9 cellular contexts compared by ENCODE assay signal in the genomic region with DNA sequence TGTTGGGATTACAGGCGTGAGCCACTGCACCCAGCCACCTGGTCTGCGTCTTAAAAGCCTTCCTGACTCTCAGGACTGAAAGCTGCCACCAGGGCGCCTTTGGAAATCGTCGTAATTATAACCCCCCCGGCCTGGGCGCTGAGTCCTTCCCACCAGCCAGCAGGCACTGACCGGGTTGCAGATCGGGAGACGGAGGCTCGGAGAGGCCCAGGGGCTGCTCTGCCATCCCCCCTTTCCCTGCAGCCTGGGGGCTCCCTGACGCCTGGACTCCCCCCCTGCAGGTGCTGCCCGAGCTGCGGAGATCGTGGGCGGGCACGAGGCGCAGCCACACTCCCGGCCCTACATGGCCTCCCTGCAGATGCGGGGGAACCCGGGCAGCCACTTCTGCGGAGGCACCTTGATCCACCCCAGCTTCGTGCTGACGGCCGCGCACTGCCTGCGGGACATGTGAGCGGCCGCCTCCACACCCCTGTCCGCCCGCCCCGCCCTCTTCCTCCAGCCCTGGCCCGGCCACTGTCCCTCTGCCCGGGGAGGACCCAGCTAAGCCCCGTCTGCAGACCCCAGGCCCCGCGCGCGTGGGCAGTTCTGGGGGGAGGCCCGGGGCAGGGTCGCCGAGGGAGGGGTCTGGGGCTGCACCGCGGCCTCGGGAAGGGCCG. TPM values are rescaled to one million over a fixed set of nuclear protein-coding genes. Genes with fewer than 3 reads are reported as not detected.
DNase-seq lines count a peak whose midpoint lies in the region; ATAC-seq, FAIRE-seq and TF ChIP-seq lines count a peak whose summit lies in the region.
"Had no signal": no experiment of that assay in that cellular context is flagged by ENCODE, and none has a peak within 500 bp of the region (broad histone marks: within the 10 kb centered on the region; RNA-seq: fewer than 3 reads in every experiment).

No MANE protein-coding gene starts in this region.

- H3K4me3 ChIP-seq in NT2/D1 (ENCODE audit: insufficient read length, low read depth) (peak overlapping the region; percentile 37), prostate gland (peak overlapping the region; percentile 3 to 21)

- peak overlapping the region; percentile 76 for H3K9ac ChIP-seq in NT2/D1 (ENCODE audit: insufficient read length, low read depth)

- DNase-seq in GM03348 (ENCODE audit: low spot score), result peak; percentile 27
- no peak for DNase-seq in NT2/D1 (ENCODE audit: low read depth, low spot score)
- DNase-seq in foreskin keratinocyte, result no peak
- no peak for DNase-seq in prostate gland (ENCODE audit: low spot score)
- DNase-seq in stimulated activated CD4-positive, alpha-beta T cell treated with anti-CD3 and anti-CD28 coated beads, Interleukin-2, amount 100 ng/mL, for 24 hours, result no peak
- DNase-seq in HCEC 1CT, result no peak
- DNase-seq in HTR-8/SVneo (ENCODE audit: insufficient read length, low spot score), result no peak
- DNase-seq: NCI-H526 treated with DMSO at 0.1 percent for 48 hours had no signal

- TF ChIP-seq POLR2A in prostate gland (IDR thresholded peaks at IDR 0.05), result no peak

- H3K36me3 ChIP-seq in NT2/D1 (ENCODE audit: insufficient read depth, insufficient read length, low read length), result no peaks in the 10 kb centered on the region
- no peaks in the 10 kb centered on the region for H3K36me3 ChIP-seq in prostate gland

- no peak for FAIRE-seq in HTR-8/SVneo (lab: Jason Lieb, UNC)

- peaks cover 18% of the 10 kb centered on the region for H3K4me1 ChIP-seq in NT2/D1 (ENCODE audit: insufficient read depth, insufficient read length)
- no peaks in the 10 kb centered on the region for H3K4me1 ChIP-seq in foreskin keratinocyte
- H3K4me1 ChIP-seq in prostate gland (replicated peaks), result no peaks in the 10 kb centered on the region

- peaks cover 16% of the 10 kb centered on the region for H3K27me3 ChIP-seq in NT2/D1 (ENCODE audit: insufficient read depth, insufficient read length)
- peaks cover 56% of the 10 kb centered on the region for H3K27me3 ChIP-seq in foreskin keratinocyte
- H3K27me3 ChIP-seq in prostate gland (replicated peaks; ENCODE audit: insufficient read depth), result peaks cover 7% of the 10 kb centered on the region

- H3K27ac ChIP-seq in foreskin keratinocyte (no peak overlapping the region), prostate gland (no peak overlapping the region)

- ATAC-seq in foreskin keratinocyte (peak; percentile 9), GM21390 (IDR thresholded peaks at IDR 0.05; ENCODE audit: unreplicated experiment) (no peak)

- TF ChIP-seq CTCF in foreskin keratinocyte (conservative IDR thresholded peaks at IDR 0.05), result no peak
- TF ChIP-seq CTCF in prostate gland (IDR thresholded peaks at IDR 0.05), result peak in 1 of 4 experiments; percentile 17

- WGBS in prostate gland, result 5% methylated on average over 34 of the region's 46 CpGs

- no peaks in the 10 kb centered on the region for H3K9me3 ChIP-seq in NT2/D1 (ENCODE audit: insufficient read depth, low read length)
- no peaks in the 10 kb centered on the region for H3K9me3 ChIP-seq in prostate gland

- intact Hi-C loops in prostate gland (cut with DNase I), result no loop called here

RNA-seq across cellular contexts. Expression of a gene that starts 2.5 kb away (rescaled TPM):
- total RNA-seq in foreskin keratinocyte (not detected in 2 replicates), prostate gland (1 to 10 TPM in 1 of 2 donors, not detected in 1; 2.6 TPM)
- not detected in 2 replicates for polyA plus RNA-seq in foreskin keratinocyte

RNA-seq across cellular contexts. Expression of a gene that starts 8.8 kb away (rescaled TPM):
- total RNA-seq in foreskin keratinocyte (not detected in 2 replicates), prostate gland (1 to 10 TPM in 1 of 2 donors, not detected in 1; 1.4 TPM)
- polyA plus RNA-seq in foreskin keratinocyte, result not detected in 2 replicates

RNA-seq across cellular contexts. Expression of a gene that starts 15.7 kb away (rescaled TPM):
- not detected in 2 replicates for total RNA-seq in foreskin keratinocyte
- 0.03 TPM in 1 of 2 replicates, not detected in the other for polyA plus RNA-seq in foreskin keratinocyte
- total RNA-seq in prostate gland, result 1 to 10 TPM in 1 of 2 donors, not detected in 1; 6.9 TPM

RNA-seq across cellular contexts. Expression of a gene that starts 16.2 kb away (rescaled TPM):
- 1.6 and 1.7 TPM in 2 replicates for total RNA-seq in foreskin keratinocyte
- 2.0 and 3.8 TPM in 2 replicates for polyA plus RNA-seq in foreskin keratinocyte
- 100 to 1,000 TPM in 1 of 2 donors, 10 to 100 TPM in 1; 92.2 to 167 TPM for total RNA-seq in prostate gland

RNA-seq across cellular contexts. Expression of a gene that starts 21.6 kb away (rescaled TPM):
- not detected in 2 replicates for total RNA-seq in foreskin keratinocyte
- polyA plus RNA-seq in foreskin keratinocyte, result 0.15 TPM in 1 of 2 replicates, not detected in the other
- total RNA-seq in prostate gland, result 10 to 100 TPM in 1 of 2 donors, under 1 TPM in 1; 0.27 to 20.3 TPM
